In the genomic region with DNA sequence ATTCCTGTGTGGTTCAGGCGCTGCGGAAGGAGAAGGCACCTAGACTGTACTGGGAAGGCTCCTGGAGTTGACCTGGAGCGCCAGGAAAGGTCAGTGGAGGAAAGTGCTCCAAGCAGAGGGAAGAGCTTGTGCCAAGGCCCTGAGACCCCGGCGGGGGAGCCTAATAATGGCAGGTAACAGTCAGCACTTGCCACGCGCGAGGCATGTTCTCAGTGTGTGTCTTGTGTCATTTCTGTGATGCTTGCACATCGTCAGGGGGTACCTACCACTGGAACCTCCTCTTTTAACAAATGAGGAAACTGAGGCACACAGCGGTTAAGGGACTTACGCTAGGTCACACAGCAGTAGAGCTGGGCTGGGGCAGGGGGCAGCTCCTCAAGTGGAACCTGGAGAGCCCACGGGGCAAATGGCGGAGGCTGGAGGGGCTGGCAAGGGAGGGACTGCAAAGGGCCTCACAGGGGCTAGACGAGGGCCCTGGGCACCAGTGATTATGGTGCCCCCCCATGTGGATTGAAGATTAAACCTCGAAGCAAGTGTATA, we compare ENCODE assay signal across 9 cellular contexts. TPM values are rescaled to one million over a fixed set of nuclear protein-coding genes. Genes with fewer than 3 reads are reported as not detected.
DNase-seq lines count a peak whose midpoint lies in the region; ATAC-seq, FAIRE-seq and TF ChIP-seq lines count a peak whose summit lies in the region.
"Had no signal": no experiment of that assay in that cellular context is flagged by ENCODE, and none has a peak within 500 bp of the region (broad histone marks: within the 10 kb centered on the region; RNA-seq: fewer than 3 reads in every experiment).

No MANE protein-coding gene starts in this region.

- H3K9ac ChIP-seq in GM12878 (ENCODE audit: control insufficient read depth, insufficient read depth, low read length) (peak overlapping the region; percentile 24; the same call in 1 of the 2 replicates), mucosa of rectum (ENCODE audit: low read depth in 1 of 2, low read length in 2 of 2) (peak overlapping the region; percentile 41 to 70)

- no peak for TF ChIP-seq RAD21 in GM12878 (IDR thresholded peaks at IDR 0.05; ENCODE audit: insufficient read depth, low read depth, low read length)

- H3K4me2 ChIP-seq in GM12878 (ENCODE audit: control insufficient read depth, insufficient read depth), result peak overlapping the region; percentile 97

- no TSS peak for BruUV-seq in GM12878 (replicated peaks; lab: Mats Ljungman, UMichigan)

- H3K4me3 ChIP-seq in heart left ventricle (peak overlapping the region in 11 of 12 donors; percentile 27 to 65 (median 49)), GM12878 (peak overlapping the region; percentile 68; the same call in 1 of the 2 replicates), mucosa of rectum (ENCODE audit: low read length in 2 of 2) (peak overlapping the region; percentile 53 to 66), vagina (peak overlapping the region; percentile 46 to 49)

- intact Hi-C loops in heart left ventricle (cut with DNase I), result loop anchor here in 2 of 10 donors (10.0 kb wide), 1 partner anchor 185 kb away; no protein-coding TSS in a partner anchor
- intact Hi-C loops in Right ventricle myocardium inferior (cut with DNase I), result no loop called here
- intact Hi-C loops in GM12878 (cut with micrococcal nuclease; ENCODE audit: unreplicated experiment), result no loop called here
- intact Hi-C loops in vagina (cut with DNase I), result no loop called here

- no peak for FAIRE-seq in GM12878 (lab: Jason Lieb, UNC)

- no peaks in the 10 kb centered on the region for H4K20me1 ChIP-seq in GM12878 (ENCODE audit: control insufficient read depth, insufficient read depth)

- TF ChIP-seq POLR2A in heart left ventricle (IDR thresholded peaks at IDR 0.05) (no peak), GM12878 (IDR thresholded peaks at IDR 0.05; ENCODE audit: low read depth, low read length) (no peak), vagina (IDR thresholded peaks at IDR 0.05) (no peak)

- H3K27ac ChIP-seq in heart left ventricle (no peak overlapping the region), GM12878 (ENCODE audit: control insufficient read depth, insufficient read depth) (no peak overlapping the region), mucosa of rectum (ENCODE audit: low read depth in 2 of 2, low read length in 2 of 2) (peak overlapping the region in 1 of 2 donors; percentile 51), vagina (no peak overlapping the region)

- 44 to 56% (median 50%) methylated on average over 13 to 15 of the region's 15 CpGs for WGBS in heart left ventricle, 4 donors
- WGBS in GM12878 (ENCODE audit: insufficient coverage, insufficient replicate concordance, low lambda C conversion rate, missing lambda C conversion rate), result 75% methylated on average over 15 of the region's 15 CpGs

- H3K9me3 ChIP-seq in heart left ventricle (no peaks in the 10 kb centered on the region), GM12878 (replicated peaks; ENCODE audit: control insufficient read depth, insufficient read depth, low read length) (no peaks in the 10 kb centered on the region), mucosa of rectum (ENCODE audit: control insufficient read depth in 2 of 2, low read length in 2 of 2) (no peaks in the 10 kb centered on the region), vagina (no peaks in the 10 kb centered on the region)

- TF ChIP-seq CTCF in heart left ventricle (IDR thresholded peaks at IDR 0.05) (no peak), GM12878 (IDR thresholded peaks at IDR 0.05 in 2 of 3, conservative IDR thresholded peaks at IDR 0.05 in 1 of 3; ENCODE audit: control insufficient read depth in 2 of 3, extremely low read depth in 1 of 3, insufficient read depth in 1 of 3, low read depth in 3 of 3, low read length in 3 of 3) (no peak), vagina (IDR thresholded peaks at IDR 0.05) (no peak)

- in situ Hi-C loops in GM12878 (cut with MboI), result no loop called here

- RAD21 ChIA-PET in GM12878 (lab: Charles Lee; ENCODE audit: unreplicated experiment), result interaction anchor here (2.1 kb wide), 1 partner anchor 9 kb away, joined by 9 read pairs; no protein-coding TSS in a partner anchor

- DNase-seq in heart left ventricle, result no peak
- DNase-seq in Right ventricle myocardium inferior (ENCODE audit: missing footprints), result no peak
- no peak for DNase-seq in GM12878 (ENCODE audit: low read depth, low spot score)
- DNase-seq in vagina (ENCODE audit: extremely low spot score in 2 of 2), result no peak
- no peak for DNase-seq in NCI-H510A (lab: John Stamatoyannopoulos, UW)
- DNase-seq: IMR-90 had no signal

- SMC1A ChIA-PET in GM12878 (lab: Charles Lee; ENCODE audit: uncharacterized antibody, unreplicated experiment), result no interaction called here

- H3K79me2 ChIP-seq in GM12878 (ENCODE audit: control insufficient read depth, insufficient read depth, low read length), result no peaks in the 10 kb centered on the region

- H2AFZ ChIP-seq in GM12878 (ENCODE audit: control insufficient read depth, low read depth, low read length), result peak overlapping the region; percentile 81

- H3K36me3 ChIP-seq in heart left ventricle (no peaks in the 10 kb centered on the region), GM12878 (ENCODE audit: control insufficient read depth in 2 of 2, insufficient read depth in 2 of 2, low read length in 1 of 2) (no peaks in the 10 kb centered on the region), mucosa of rectum (ENCODE audit: control insufficient read depth in 2 of 2, insufficient read depth in 2 of 2, low read length in 2 of 2) (no peaks in the 10 kb centered on the region), vagina (no peaks in the 10 kb centered on the region)

- peaks cover 0 to 38% (median 17%) of the 10 kb centered on the region in 9 donors for H3K27me3 ChIP-seq in heart left ventricle
- 0 out of 4 replicates have a peak, but pooled peaks cover 0 to 3% of the 10 kb centered on the region in 2 experiments for H3K27me3 ChIP-seq in GM12878 (replicated peaks in 1 of 2; ENCODE audit: control insufficient read depth in 2 of 2, insufficient read depth in 2 of 2, low read length in 1 of 2)
- no peaks in the 10 kb centered on the region for H3K27me3 ChIP-seq in mucosa of rectum (ENCODE audit: control insufficient read depth in 2 of 2, insufficient read depth in 2 of 2, low read length in 2 of 2)
- no peaks in the 10 kb centered on the region for H3K27me3 ChIP-seq in vagina

- ATAC-seq in heart left ventricle (no peak), Right ventricle myocardium inferior (no peak), GM12878 (no peak), GM21526 (IDR thresholded peaks at IDR 0.05; ENCODE audit: low FRiP score, unreplicated experiment) (no peak), HG03439 (IDR thresholded peaks at IDR 0.05; ENCODE audit: unreplicated experiment) (no peak)

- POLR2A ChIA-PET in GM12878 (lab: Charles Lee), result interaction anchor here (1.1 to 1.3 kb wide), 2 partner anchors 8 to 9 kb away, joined by 3 read pairs; no protein-coding TSS in a partner anchor

- H3K4me1 ChIP-seq in heart left ventricle (peaks cover 0 to 15% (median 0%) of the 10 kb centered on the region in 12 donors), GM12878 (ENCODE audit: control insufficient read depth, insufficient read depth, low read length) (peaks cover 11% of the 10 kb centered on the region), mucosa of rectum (ENCODE audit: control insufficient read depth in 2 of 2, insufficient read depth in 2 of 2, low read length in 2 of 2) (peaks cover 5% of the 10 kb centered on the region in 2 donors), vagina (peaks cover 6% of the 10 kb centered on the region)

- CTCF ChIA-PET in GM12878 (lab: Yijun Ruan, JAX), result interaction anchor here (0.6 to 2.0 kb wide), 3 partner anchors 10 to 167 kb away, joined by 3 to 14 read pairs (median 4); no protein-coding TSS in a partner anchor

- TF ChIP-seq EP300 in GM12878 (IDR thresholded peaks at IDR 0.05; ENCODE audit: borderline replicate concordance in 1 of 2, control insufficient read depth in 1 of 2, low read depth in 2 of 2, low read length in 2 of 2), result no peak

RNA-seq across cellular contexts. Expression of a gene that starts 1.0 kb away (rescaled TPM):
- total RNA-seq in heart left ventricle (under 1 TPM; 0.19 to 0.68 (median 0.53) TPM), Right ventricle myocardium inferior (0.41 TPM), GM12878 (2014; rRNA removed) (0.71 and 1.2 TPM in 2 replicates), GM12878 (2014; rRNA removed; fragmentation: Illumina TruSeq; extraction: Trizol) (0.37 and 0.49 TPM in 2 replicates), GM12878 (2021) (1.2 TPM in 2 replicates), vagina (0.98 TPM)
- polyA plus RNA-seq in heart left ventricle (under 1 TPM; 0.08 to 0.19 TPM), GM12878 (2011; rRNA removed) (0.55 and 0.56 TPM in 2 replicates), GM12878 (2014; fragmentation: Illumina TruSeq; extraction: Trizol) (1.00 and 1.0 TPM in 2 replicates), GM12878 (2014; fragmentation: Nextera tagmentation; extraction: Ambion mirVana) (under 1 TPM; 0.23 to 0.37 TPM), GM12878 (2014; rRNA removed) (1.00 and 1.0 TPM in 2 replicates), GM12878 (2016; fragmentation: Nextera tagmentation; extraction: Ambion mirVana) (under 1 TPM; 0.09 to 0.23 TPM)
- total RNA-seq in GM12878 (2013; cell fraction: nucleolus; rRNA removed), result 1.2 and 2.0 TPM in 2 replicates
- polyA plus RNA-seq in GM12878 (2011; ENCODE audit: low read depth), result 0.71 TPM
- polyA plus RNA-seq in GM12878 (2011; cell fraction: cytosol; rRNA removed), result 0.62 and 0.76 TPM in 2 replicates
- 0.96 and 1.1 TPM in 2 replicates for polyA plus RNA-seq in GM12878 (2011; cell fraction: nucleus; rRNA removed)
- 1.0 and 1.3 TPM in 2 replicates for polyA plus RNA-seq in GM12878 (2012)
- polyA minus RNA-seq in GM12878 (2011; rRNA and poly(A)+ RNA removed), result 0.88 and 1.1 TPM in 2 replicates
- 0.53 TPM in 1 of 2 replicates, not detected in the other for polyA minus RNA-seq in GM12878 (2011; cell fraction: cytosol; rRNA and poly(A)+ RNA removed)
- 0.12 and 0.48 TPM in 2 replicates for polyA minus RNA-seq in GM12878 (2011; cell fraction: nucleus; rRNA and poly(A)+ RNA removed)
- total RNA-seq: IMR-90 had no signal
- polyA plus RNA-seq: IMR-90 had no signal

RNA-seq across cellular contexts. Expression of a gene that starts 18.5 kb away (rescaled TPM):
- 1 to 10 TPM in 8 of 9 donors, under 1 TPM in 1; 0.75 to 7.5 (median 2.7) TPM for total RNA-seq in heart left ventricle
- 1 to 10 TPM; 1.3 to 5.0 TPM for polyA plus RNA-seq in heart left ventricle
- total RNA-seq in Right ventricle myocardium inferior, result 1.3 TPM
- total RNA-seq in GM12878 (2013; cell fraction: nucleolus; rRNA removed), result 4.1 and 4.9 TPM in 2 replicates
- 0.79 and 1.1 TPM in 2 replicates for total RNA-seq in GM12878 (2014; rRNA removed)
- 0.69 and 1.0 TPM in 2 replicates for total RNA-seq in GM12878 (2014; rRNA removed; fragmentation: Illumina TruSeq; extraction: Trizol)
- total RNA-seq in GM12878 (2021), result 0.98 and 1.9 TPM in 2 replicates
- 0.43 TPM for polyA plus RNA-seq in GM12878 (2011; ENCODE audit: low read depth)
- polyA plus RNA-seq in GM12878 (2011; rRNA removed), result 0.29 and 0.39 TPM in 2 replicates
- 0.39 and 0.53 TPM in 2 replicates for polyA plus RNA-seq in GM12878 (2011; cell fraction: cytosol; rRNA removed)
- 1.9 and 2.1 TPM in 2 replicates for polyA plus RNA-seq in GM12878 (2011; cell fraction: nucleus; rRNA removed)
- polyA plus RNA-seq in GM12878 (2012), result 0.53 and 0.81 TPM in 2 replicates
- 0.13 and 0.57 TPM in 2 replicates for polyA plus RNA-seq in GM12878 (2014; fragmentation: Illumina TruSeq; extraction: Trizol)
- polyA plus RNA-seq in GM12878 (2014; fragmentation: Nextera tagmentation; extraction: Ambion mirVana), result under 1 TPM; 0.06 to 0.31 TPM
- polyA plus RNA-seq in GM12878 (2014; rRNA removed), result 1.7 and 1.8 TPM in 2 replicates
- polyA plus RNA-seq in GM12878 (2016; fragmentation: Nextera tagmentation; extraction: Ambion mirVana), result under 1 TPM; 0.40 to 0.60 TPM
- 0.44 and 0.72 TPM in 2 replicates for polyA minus RNA-seq in GM12878 (2011; rRNA and poly(A)+ RNA removed)
- not detected in 2 replicates for polyA minus RNA-seq in GM12878 (2011; cell fraction: cytosol; rRNA and poly(A)+ RNA removed)
- 0.36 and 0.67 TPM in 2 replicates for polyA minus RNA-seq in GM12878 (2011; cell fraction: nucleus; rRNA and poly(A)+ RNA removed)
- not detected for total RNA-seq in vagina

RNA-seq across cellular contexts. Expression of a gene that starts 51.0 kb away (rescaled TPM):
- total RNA-seq in heart left ventricle (10 to 100 TPM; 22.2 to 33.3 (median 27.9) TPM), Right ventricle myocardium inferior (27.9 TPM), GM12878 (2014; rRNA removed) (36.6 and 39.6 TPM in 2 replicates), GM12878 (2014; rRNA removed; fragmentation: Illumina TruSeq; extraction: Trizol) (46.6 and 48.0 TPM in 2 replicates), GM12878 (2021) (46.5 and 48.1 TPM in 2 replicates), vagina (32.4 TPM)
- polyA plus RNA-seq in heart left ventricle (10 to 100 TPM; 33.7 to 45.3 TPM), GM12878 (2011; rRNA removed) (77.8 and 81.1 TPM in 2 replicates), GM12878 (2014; fragmentation: Illumina TruSeq; extraction: Trizol) (53.4 and 58.7 TPM in 2 replicates), GM12878 (2014; fragmentation: Nextera tagmentation; extraction: Ambion mirVana) (100 to 1,000 TPM; 130 to 163 TPM), GM12878 (2014; rRNA removed) (54.7 and 66.1 TPM in 2 replicates), GM12878 (2016; fragmentation: Nextera tagmentation; extraction: Ambion mirVana) (10 to 100 TPM; 74.1 to 78.7 TPM)
- total RNA-seq in GM12878 (2013; cell fraction: nucleolus; rRNA removed), result 75.9 and 77.7 TPM in 2 replicates
- 34.9 TPM for polyA plus RNA-seq in GM12878 (2011; ENCODE audit: low read depth)
- 75.3 and 89.8 TPM in 2 replicates for polyA plus RNA-seq in GM12878 (2011; cell fraction: cytosol; rRNA removed)
- polyA plus RNA-seq in GM12878 (2011; cell fraction: nucleus; rRNA removed), result 111 and 126 TPM in 2 replicates
- polyA plus RNA-seq in GM12878 (2012), result 43.3 and 53.5 TPM in 2 replicates
- polyA minus RNA-seq in GM12878 (2011; rRNA and poly(A)+ RNA removed), result 46.6 and 47.5 TPM in 2 replicates
- polyA minus RNA-seq in GM12878 (2011; cell fraction: cytosol; rRNA and poly(A)+ RNA removed), result 10.6 and 11.1 TPM in 2 replicates
- polyA minus RNA-seq in GM12878 (2011; cell fraction: nucleus; rRNA and poly(A)+ RNA removed), result 40.1 and 44.9 TPM in 2 replicates
